1 cellular context compared by ENCODE assay signal in the genomic region with DNA sequence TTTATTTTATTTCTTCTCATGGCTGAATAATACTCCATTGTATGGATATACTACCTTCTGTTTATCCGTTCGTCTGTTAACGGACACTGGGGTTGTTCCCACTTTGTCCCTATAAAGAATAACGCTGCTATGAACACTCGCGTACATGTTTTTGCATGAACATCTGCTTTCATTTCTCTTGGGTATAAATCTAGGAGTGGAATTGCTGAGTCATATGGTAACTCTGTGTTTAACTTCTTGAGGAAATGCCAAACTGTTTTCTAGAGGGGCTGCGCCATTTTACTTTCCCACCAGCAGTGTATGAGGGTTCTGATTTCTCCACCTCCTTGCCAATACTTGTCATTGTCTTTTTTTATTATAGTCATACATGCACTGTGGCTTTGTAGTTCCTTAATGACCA.
TF ChIP-seq lines count a peak whose summit lies in the region.

No MANE protein-coding gene starts in this region.

TF ChIP-seq in A549, 52 proteins besides CTCF, POLR2A, EP300 and RAD21 (continued from another document):
- TF ChIP-seq MAFK (IDR thresholded peaks at IDR 0.05; ENCODE audit: partially characterized antibody), result peak; percentile 63
